ENCODE assay signal across 14 cellular contexts in the genomic region with DNA sequence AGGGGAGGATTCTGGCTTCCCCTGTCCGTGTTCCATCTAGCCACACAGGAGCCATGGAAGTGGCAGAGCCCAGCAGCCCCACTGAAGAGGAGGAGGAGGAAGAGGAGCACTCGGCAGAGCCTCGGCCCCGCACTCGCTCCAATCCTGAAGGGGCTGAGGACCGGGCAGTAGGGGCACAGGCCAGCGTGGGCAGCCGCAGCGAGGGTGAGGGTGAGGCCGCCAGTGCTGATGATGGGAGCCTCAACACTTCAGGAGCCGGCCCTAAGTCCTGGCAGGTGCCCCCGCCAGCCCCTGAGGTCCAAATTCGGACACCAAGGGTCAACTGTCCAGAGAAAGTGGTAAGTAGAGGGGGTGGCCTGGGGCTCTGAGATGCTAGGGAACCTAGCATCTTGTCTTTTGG. TPM values are rescaled to one million over a fixed set of nuclear protein-coding genes. Genes with fewer than 3 reads are reported as not detected.
A peak's percentile ranks its signal among the peaks of the same experiment; 100 is the strongest.
DNase-seq lines count a peak whose midpoint lies in the region; ATAC-seq and TF ChIP-seq lines count a peak whose summit lies in the region.
"Had no signal": no experiment of that assay in that cellular context is flagged by ENCODE, and none has a peak within 500 bp of the region (broad histone marks: within the 10 kb centered on the region; RNA-seq: fewer than 3 reads in every experiment).

No MANE protein-coding gene starts in this region.

- no peaks in the 10 kb centered on the region for H3K9me3 Mint-ChIP-seq in activated CD4-positive, alpha-beta T cell treated with anti-CD3 and anti-CD28 coated beads, Interleukin-2, amount 10 ng/mL, durations not matched to agents 7 days and 5 days
- H3K9me3 Mint-ChIP-seq in neural progenitor cell, result no peaks in the 10 kb centered on the region

- H3K9me3 ChIP-seq in Loucy (ENCODE audit: insufficient read depth, low read depth, low read length) (no peaks in the 10 kb centered on the region), adipocyte (ENCODE audit: control insufficient read depth, low read length) (no peaks in the 10 kb centered on the region), neural progenitor cell (ENCODE audit: low read depth) (no peaks in the 10 kb centered on the region)
- H3K9me3 ChIP-seq: SJSA1, vagina had no signal

- CTCF ChIA-PET in activated CD4-positive, alpha-beta T cell treated with anti-CD3 and anti-CD28 coated beads, Interleukin-2, amount 10 ng/mL, durations not matched to agents 7 days and 5 days (lab: Charles Lee), result interaction anchor here (0.7 kb wide), 1 partner anchor 1395 kb away, joined by 3 read pairs; no protein-coding TSS in a partner anchor

- peaks cover 26% of the 10 kb centered on the region for H3K4me1 Mint-ChIP-seq in activated CD4-positive, alpha-beta T cell treated with anti-CD3 and anti-CD28 coated beads, Interleukin-2, amount 10 ng/mL, durations not matched to agents 7 days and 5 days
- H3K4me1 Mint-ChIP-seq in neural progenitor cell, result peaks cover 16% of the 10 kb centered on the region

- H4K20me1 ChIP-seq in Loucy (ENCODE audit: insufficient read depth, low read length, poor library complexity, severe bottlenecking) (no peaks in the 10 kb centered on the region), neural progenitor cell (ENCODE audit: low read depth) (no peaks in the 10 kb centered on the region)

- H3K27me3 ChIP-seq in Loucy (ENCODE audit: insufficient read depth, low read length, poor library complexity, severe bottlenecking), result no peaks in the 10 kb centered on the region
- H3K27me3 ChIP-seq in adipocyte (replicated peaks; ENCODE audit: control insufficient read depth, insufficient read depth, low read length), result no peaks in the 10 kb centered on the region
- no peaks in the 10 kb centered on the region for H3K27me3 ChIP-seq in neural progenitor cell
- H3K27me3 ChIP-seq: SJSA1, vagina had no signal

- no peak for ATAC-seq in HG02938 (IDR thresholded peaks at IDR 0.05; ENCODE audit: unreplicated experiment)
- ATAC-seq: left colon had no signal

- H3K27ac Mint-ChIP-seq in activated CD4-positive, alpha-beta T cell treated with anti-CD3 and anti-CD28 coated beads, Interleukin-2, amount 10 ng/mL, durations not matched to agents 7 days and 5 days, result no peak overlapping the region
- H3K27ac Mint-ChIP-seq in neural progenitor cell, result no peak overlapping the region

- no peak for TF ChIP-seq CTCF in Loucy (conservative IDR thresholded peaks at IDR 0.05; ENCODE audit: low read length)
- no peak for TF ChIP-seq CTCF in neural progenitor cell (IDR thresholded peaks at IDR 0.05)

- H3K4me2 ChIP-seq in Loucy (ENCODE audit: low read depth, low read length, poor library complexity, severe bottlenecking), result peak overlapping the region; percentile 95
- H3K4me2 ChIP-seq in neural progenitor cell, result no peak overlapping the region

- peak overlapping the region; percentile 38 for H3K4me3 ChIP-seq in Loucy (ENCODE audit: low read length, poor library complexity, severe bottlenecking)
- H3K4me3 ChIP-seq in adipocyte (ENCODE audit: low read length), result no peak overlapping the region
- no peak overlapping the region for H3K4me3 ChIP-seq in neural progenitor cell

- H3K79me2 ChIP-seq in Loucy (ENCODE audit: insufficient read depth, low read length), result peaks cover 20% of the 10 kb centered on the region
- H3K79me2 ChIP-seq in neural progenitor cell (ENCODE audit: low read depth), result peaks cover 17% of the 10 kb centered on the region

- peaks cover 8% of the 10 kb centered on the region for H3K4me1 ChIP-seq in Loucy (ENCODE audit: insufficient read depth, low read length, poor library complexity, severe bottlenecking)
- peaks cover 5% of the 10 kb centered on the region for H3K4me1 ChIP-seq in adipocyte (ENCODE audit: control insufficient read depth, insufficient read depth, low read length)
- peaks cover 5% of the 10 kb centered on the region for H3K4me1 ChIP-seq in neural progenitor cell

- H3K27me3 Mint-ChIP-seq in activated CD4-positive, alpha-beta T cell treated with anti-CD3 and anti-CD28 coated beads, Interleukin-2, amount 10 ng/mL, durations not matched to agents 7 days and 5 days, result no peaks in the 10 kb centered on the region
- peaks cover 5% of the 10 kb centered on the region for H3K27me3 Mint-ChIP-seq in neural progenitor cell (ENCODE audit: insufficient read depth, low read depth)

- no peaks in the 10 kb centered on the region for H3F3A ChIP-seq in Loucy (ENCODE audit: low read depth)
- peaks cover 23% of the 10 kb centered on the region for H3F3A ChIP-seq in neural progenitor cell (ENCODE audit: low read depth)

- H3K9me2 ChIP-seq in Loucy (replicated peaks; ENCODE audit: low read depth, low read length), result no peaks in the 10 kb centered on the region

- peak overlapping the region; percentile 51 for H3K4me3 Mint-ChIP-seq in activated CD4-positive, alpha-beta T cell treated with anti-CD3 and anti-CD28 coated beads, Interleukin-2, amount 10 ng/mL, durations not matched to agents 7 days and 5 days
- H3K4me3 Mint-ChIP-seq in neural progenitor cell, result peak overlapping the region; percentile 86

- H2AFZ ChIP-seq in Loucy (ENCODE audit: low read length), result no peak overlapping the region
- no peak overlapping the region for H2AFZ ChIP-seq in neural progenitor cell (replicated peaks)

- intact Hi-C loops in head of caudate nucleus (cut with DNase I), result loop anchor here (5.0 kb wide), 2 partner anchors 39 to 41 kb away; a partner anchor contains a TSS

- POLR2A ChIA-PET in activated CD4-positive, alpha-beta T cell treated with anti-CD3 and anti-CD28 coated beads, Interleukin-2, amount 10 ng/mL, durations not matched to agents 7 days and 5 days (lab: Charles Lee), result no interaction called here

- H3K36me3 Mint-ChIP-seq in activated CD4-positive, alpha-beta T cell treated with anti-CD3 and anti-CD28 coated beads, Interleukin-2, amount 10 ng/mL, durations not matched to agents 7 days and 5 days (ENCODE audit: low read depth), result peaks cover 16% of the 10 kb centered on the region
- H3K36me3 Mint-ChIP-seq in neural progenitor cell, result peaks cover 8% of the 10 kb centered on the region

- no peak overlapping the region for H3K27ac ChIP-seq in neural progenitor cell
- H3K27ac ChIP-seq: SJSA1, vagina had no signal

- no peak for DNase-seq in activated CD4-positive, alpha-beta T cell treated with anti-CD3 and anti-CD28 coated beads, Interleukin-2, amount 10 ng/mL, durations not matched to agents 7 days and 5 days
- no peak for DNase-seq in activated CD4-positive, alpha-beta T cell treated with anti-CD3 and anti-CD28 coated beads, Interleukin-2, amount 50 U/mL, for 1 hour
- no peak for DNase-seq in adipocyte (ENCODE audit: low read depth)
- DNase-seq in neural progenitor cell (ENCODE audit: low spot score), result no peak
- no peak for DNase-seq in Ammon's horn (ENCODE audit: low spot score)
- no peak for DNase-seq in head of caudate nucleus
- DNase-seq: left colon, NCI-H1417, NCI-H82 had no signal

- H3K36me3 ChIP-seq in Loucy (ENCODE audit: insufficient read depth, low read length) (peaks cover 7% of the 10 kb centered on the region; the same call in 1 of the 2 replicates), adipocyte (ENCODE audit: control insufficient read depth, insufficient read depth, low read length, severe bottlenecking) (peaks cover 21% of the 10 kb centered on the region), neural progenitor cell (no peaks in the 10 kb centered on the region)

- H3K9ac ChIP-seq in Loucy (ENCODE audit: low read depth, low read length, poor library complexity, severe bottlenecking), result no peak overlapping the region
- H3K9ac ChIP-seq in adipocyte (ENCODE audit: low read length), result peak overlapping the region; percentile 97
- no peak overlapping the region for H3K9ac ChIP-seq in neural progenitor cell

RNA-seq across cellular contexts. Expression of a gene that starts 1.5 kb away (rescaled TPM):
- total RNA-seq in activated CD4-positive, alpha-beta T cell treated with anti-CD3 and anti-CD28 coated beads, Interleukin-2, amount 10 ng/mL, durations not matched to agents 7 days and 5 days, result 100 to 1,000 TPM; 111 to 113 TPM
- total RNA-seq in neural progenitor cell (ENCODE audit: low replicate concordance), result 89.8 and 107 TPM in 2 replicates

RNA-seq across cellular contexts. Expression of a gene that starts 4.2 kb away (rescaled TPM):
- total RNA-seq in activated CD4-positive, alpha-beta T cell treated with anti-CD3 and anti-CD28 coated beads, Interleukin-2, amount 10 ng/mL, durations not matched to agents 7 days and 5 days, result under 1 TPM in 1 of 2 experiments, not detected in 1; 0.27 TPM
- total RNA-seq in neural progenitor cell (ENCODE audit: low replicate concordance), result 0.28 and 1.1 TPM in 2 replicates
- total RNA-seq: osteoblast, SJSA1 had no signal

RNA-seq across cellular contexts. Expression of a gene that starts 12.9 kb away (rescaled TPM):
- 1 to 10 TPM; 1.7 to 1.9 TPM for total RNA-seq in activated CD4-positive, alpha-beta T cell treated with anti-CD3 and anti-CD28 coated beads, Interleukin-2, amount 10 ng/mL, durations not matched to agents 7 days and 5 days
- 2.3 and 3.3 TPM in 2 replicates for total RNA-seq in neural progenitor cell (ENCODE audit: low replicate concordance)
- total RNA-seq: osteoblast had no signal

RNA-seq across cellular contexts. Expression of a gene that starts 23.0 kb away (rescaled TPM):
- 1 to 10 TPM; 3.6 to 3.8 TPM for total RNA-seq in activated CD4-positive, alpha-beta T cell treated with anti-CD3 and anti-CD28 coated beads, Interleukin-2, amount 10 ng/mL, durations not matched to agents 7 days and 5 days
- total RNA-seq in neural progenitor cell (ENCODE audit: low replicate concordance), result 14.3 and 67.0 TPM in 2 replicates

RNA-seq across cellular contexts. Expression of a gene that starts 34.5 kb away (rescaled TPM):
- 10 to 100 TPM in 1 of 2 experiments, 1 to 10 TPM in 1; 9.3 to 10.1 TPM for total RNA-seq in activated CD4-positive, alpha-beta T cell treated with anti-CD3 and anti-CD28 coated beads, Interleukin-2, amount 10 ng/mL, durations not matched to agents 7 days and 5 days
- 4.6 and 13.3 TPM in 2 replicates for total RNA-seq in neural progenitor cell (ENCODE audit: low replicate concordance)
